In genomic region chr11:65275906-65276305, GRCh38 we compare ENCODE assay signal across 20 cellular contexts. TPM values are rescaled to one million over a fixed set of nuclear protein-coding genes. Genes with fewer than 3 reads are reported as not detected.
DNase-seq lines count a peak whose midpoint lies in the region; ATAC-seq and TF ChIP-seq lines count a peak whose summit lies in the region.
"Had no signal": no experiment of that assay in that cellular context is flagged by ENCODE, and none has a peak within 500 bp of the region (broad histone marks: within the 10 kb centered on the region; RNA-seq: fewer than 3 reads in every experiment).

No MANE protein-coding gene starts in this region.

- no peak for ATAC-seq in SK-N-SH treated with all-trans-retinoic acid at 6 μM for 48 hours
- no peak for ATAC-seq in HG03095 (IDR thresholded peaks at IDR 0.05; ENCODE audit: unreplicated experiment)

- H3K9ac ChIP-seq in SK-N-SH (no peak overlapping the region), mesenchymal stem cell (ENCODE audit: low read length) (peak overlapping the region; percentile 66), subcutaneous abdominal adipose tissue (ENCODE audit: low read length in 5 of 5) (no peak overlapping the region)

- no peaks in the 10 kb centered on the region for H3K79me2 ChIP-seq in SK-N-SH (ENCODE audit: insufficient read depth)

- no peak overlapping the region for H3K14ac ChIP-seq in mesenchymal stem cell (ENCODE audit: low read length in 2 of 2)

- H2BK120ac ChIP-seq in mesenchymal stem cell (ENCODE audit: low read depth, low read length), result no peak overlapping the region

- H4K91ac ChIP-seq in mesenchymal stem cell (ENCODE audit: low read length), result no peak overlapping the region

- POLR2A ChIA-PET in SK-N-SH (lab: Yijun Ruan, JAX), result interaction anchor here (1.2 to 3.2 kb wide), 3 partner anchors 12 to 39 kb away, joined by 4 to 26 read pairs (median 8); partner anchors contain the start of genes CDC42EP2 and POLA2

- TF ChIP-seq RAD21 in SK-N-SH (IDR thresholded peaks at IDR 0.05; ENCODE audit: low read length), result no peak

- H3K4ac ChIP-seq in mesenchymal stem cell (ENCODE audit: low read depth in 1 of 2, low read length in 2 of 2), result no peak overlapping the region

- H2AFZ ChIP-seq in SK-N-SH (ENCODE audit: low read depth) (no peak overlapping the region), mesenchymal stem cell (ENCODE audit: low read depth, low read length) (no peak overlapping the region)

- H3K4me3 ChIP-seq in SK-N-SH (ENCODE audit: low read depth in 2 of 2, low read length in 1 of 2), result no peak overlapping the region
- H3K4me3 ChIP-seq in mesenchymal stem cell (ENCODE audit: insufficient read depth in 1 of 2, low read depth in 1 of 2, low read length in 2 of 2), result peak overlapping the region in 1 of 2 experiments; percentile 49
- no peak overlapping the region for H3K4me3 ChIP-seq in subcutaneous abdominal adipose tissue (ENCODE audit: low read depth in 1 of 5, low read length in 5 of 5)
- H3K4me3 ChIP-seq: gastrocnemius medialis, thyroid gland had no signal

- no peaks in the 10 kb centered on the region for H3K27me3 ChIP-seq in SK-N-SH (ENCODE audit: insufficient read depth)
- H3K27me3 ChIP-seq in mesenchymal stem cell (ENCODE audit: control insufficient read depth in 1 of 2, insufficient read depth in 1 of 2, low read length in 2 of 2), result no peaks in the 10 kb centered on the region
- H3K27me3 ChIP-seq in subcutaneous abdominal adipose tissue (ENCODE audit: control insufficient read depth in 5 of 5, insufficient read depth in 4 of 5, low read length in 5 of 5), result no peaks in the 10 kb centered on the region
- H3K27me3 ChIP-seq: gastrocnemius medialis, neutrophil, thyroid gland had no signal

- TF ChIP-seq EP300 in SK-N-SH (IDR thresholded peaks at IDR 0.05; ENCODE audit: borderline replicate concordance in 1 of 2, low read depth in 1 of 2, low read length in 1 of 2), result no peak

- H3K36me3 ChIP-seq in SK-N-SH (replicated peaks in 1 of 2; ENCODE audit: control insufficient read depth in 1 of 2, insufficient read depth in 2 of 2, low read length in 1 of 2) (peaks cover 3 to 7% of the 10 kb centered on the region in 2 experiments), mesenchymal stem cell (ENCODE audit: control insufficient read depth in 1 of 2, insufficient read depth in 2 of 2, low read depth in 1 of 2, low read length in 2 of 2) (peaks cover 0 to 20% of the 10 kb centered on the region in 2 experiments), subcutaneous abdominal adipose tissue (ENCODE audit: control insufficient read depth in 5 of 5, insufficient read depth in 5 of 5, low read length in 5 of 5) (peaks cover 0 to 10% (median 4%) of the 10 kb centered on the region in 5 donors)

- H3K9me3 ChIP-seq in SK-N-SH, result no peaks in the 10 kb centered on the region
- H3K9me3 ChIP-seq in mesenchymal stem cell (ENCODE audit: control insufficient read depth, low read length), result no peaks in the 10 kb centered on the region
- no peaks in the 10 kb centered on the region for H3K9me3 ChIP-seq in subcutaneous abdominal adipose tissue (ENCODE audit: control insufficient read depth in 5 of 5, low read length in 5 of 5)
- H3K9me3 ChIP-seq: gastrocnemius medialis, neutrophil, thyroid gland had no signal

- H3K4me1 ChIP-seq in SK-N-SH (ENCODE audit: control insufficient read depth in 1 of 2, insufficient read depth in 2 of 2, low read depth in 1 of 2, low read length in 1 of 2) (peaks cover 0 to 42% of the 10 kb centered on the region in 2 experiments; a peak in 3 of 4 replicates), mesenchymal stem cell (ENCODE audit: control insufficient read depth, insufficient read depth, low read depth, low read length) (peaks cover 10% of the 10 kb centered on the region), subcutaneous abdominal adipose tissue (ENCODE audit: control insufficient read depth in 5 of 5, insufficient read depth in 5 of 5, low read length in 5 of 5) (peaks cover 10 to 38% (median 24%) of the 10 kb centered on the region in 5 donors)

- H2AK5ac ChIP-seq in mesenchymal stem cell (ENCODE audit: low read length, severe bottlenecking), result peak overlapping the region; percentile 35

- 0 out of 2 replicates have a peak overlapping the region, but pooled peaks have one; percentile 35 for H3K4me2 ChIP-seq in SK-N-SH
- H3K4me2 ChIP-seq in mesenchymal stem cell (ENCODE audit: low read length, poor library complexity, severe bottlenecking), result peak overlapping the region; percentile 14

- H2BK12ac ChIP-seq in mesenchymal stem cell (ENCODE audit: low read length in 2 of 2), result peak overlapping the region in 1 of 2 experiments; percentile 24

- DNase-seq in SK-N-SH, result no peak
- DNase-seq in caudate nucleus (lab: John Stamatoyannopoulos, UW), result no peak
- no peak for DNase-seq in mesenchymal stem cell
- no peak for DNase-seq in anterior cingulate cortex (lab: John Stamatoyannopoulos, UW)
- DNase-seq in NCI-H2107 (lab: John Stamatoyannopoulos, UW), result no peak
- DNase-seq: 8988T; activated CD4-positive, alpha-beta T cell treated with anti-CD3 and anti-CD28 coated beads, Interleukin-2, amount 50 U/mL, for 48 hours; activated naive CD8-positive, alpha-beta T cell treated with anti-CD3 and anti-CD28 coated beads for 36 hours; activated T-cell treated with anti-CD3 and anti-CD28 coated beads, Interleukin-2, amount 50 U/mL, for 24 hours; cerebellar nuclear complex; DMS79; gastrocnemius medialis; H9; NCI-H2081; thyroid gland had no signal

- peak overlapping the region in 1 of 2 experiments; percentile 59; a peak in 3 of 4 replicates for H3K27ac ChIP-seq in SK-N-SH (ENCODE audit: low read depth in 2 of 2, low read length in 1 of 2)
- H3K27ac ChIP-seq in caudate nucleus (ENCODE audit: low read depth, low read length), result peak overlapping the region; percentile 46
- no peak overlapping the region for H3K27ac ChIP-seq in mesenchymal stem cell (ENCODE audit: low read length, poor library complexity, severe bottlenecking)
- H3K27ac ChIP-seq in subcutaneous abdominal adipose tissue (ENCODE audit: low read depth, low read length), result peak overlapping the region; percentile 73
- H3K27ac ChIP-seq: C4-2B had no signal

- no peak overlapping the region for H4K8ac ChIP-seq in mesenchymal stem cell (ENCODE audit: low read length)

- H4K20me1 ChIP-seq in SK-N-SH (ENCODE audit: insufficient read depth), result no peaks in the 10 kb centered on the region

- WGBS in SK-N-SH (ENCODE audit: low lambda C conversion rate), result 91% methylated on average over 4 of the region's 4 CpGs
- WGBS in mesenchymal stem cell, result 84% methylated on average over 2 of the region's 4 CpGs

- H3K9me2 ChIP-seq in SK-N-SH, result no peaks in the 10 kb centered on the region

- peaks cover 8% of the 10 kb centered on the region for H3K79me1 ChIP-seq in mesenchymal stem cell (replicated peaks; ENCODE audit: low read length, poor library complexity, severe bottlenecking)

- H3K23ac ChIP-seq in mesenchymal stem cell (ENCODE audit: low read length in 2 of 2), result no peak overlapping the region

- peaks cover 69% of the 10 kb centered on the region for H3F3A ChIP-seq in SK-N-SH (replicated peaks; ENCODE audit: insufficient read depth)

- TF ChIP-seq CTCF in SK-N-SH (IDR thresholded peaks at IDR 0.05), result no peak

- no peak overlapping the region for H2BK15ac ChIP-seq in mesenchymal stem cell (ENCODE audit: low read depth, poor library complexity, severe bottlenecking)

- no peak overlapping the region for H2BK5ac ChIP-seq in mesenchymal stem cell (ENCODE audit: low read depth, low read length, poor library complexity, severe bottlenecking)

- H3K18ac ChIP-seq in mesenchymal stem cell (ENCODE audit: low read depth in 1 of 2, low read length in 2 of 2), result no peak overlapping the region

- CTCF ChIA-PET in SK-N-SH (lab: Yijun Ruan, JAX), result interaction anchor here (0.6 to 37.6 kb wide), 11 partner anchors 10 to 349 kb away, joined by 3 to 1118 read pairs (median 6); partner anchors contain the start of genes CDC42EP2, DPF2 and POLA2

TF ChIP-seq in SK-N-SH treated with all-trans-retinoic acid at 6 μM for 48 hours, 23 proteins besides CTCF, POLR2A, EP300 and RAD21:
- no peak for TF ChIP-seq PPARA (CRISPR knock-in tag; IDR thresholded peaks at IDR 0.05; ENCODE audit: borderline replicate concordance)
- no peak for TF ChIP-seq RARB (CRISPR knock-in tag; IDR thresholded peaks at IDR 0.05)

RNA-seq across cellular contexts. Expression of gene POLA2, which starts 14.1 kb away (rescaled TPM):
- polyA plus RNA-seq in SK-N-SH (2012; rRNA removed), result 18.4 and 19.4 TPM in 2 replicates
- polyA plus RNA-seq in SK-N-SH (2012; cell fraction: cytosol; rRNA removed), result 10.1 and 12.1 TPM in 2 replicates
- polyA plus RNA-seq in SK-N-SH (2012; cell fraction: nucleus; rRNA removed), result 26.0 and 41.1 TPM in 2 replicates
- polyA plus RNA-seq in mesenchymal stem cell (2013, experiment 1 of 2), result 2.6 TPM
- polyA plus RNA-seq in mesenchymal stem cell (2013, experiment 2 of 2), result 3.4 TPM

RNA-seq across cellular contexts. Expression of gene CDC42EP2, which starts 38.8 kb away (rescaled TPM):
- polyA plus RNA-seq in SK-N-SH (2012; rRNA removed), result 5.1 and 8.1 TPM in 2 replicates
- polyA plus RNA-seq in SK-N-SH (2012; cell fraction: cytosol; rRNA removed), result 2.5 and 4.1 TPM in 2 replicates
- polyA plus RNA-seq in SK-N-SH (2012; cell fraction: nucleus; rRNA removed), result 5.6 and 7.7 TPM in 2 replicates
- polyA plus RNA-seq in mesenchymal stem cell (2013, experiment 1 of 2), result 22.3 TPM
- polyA plus RNA-seq in mesenchymal stem cell (2013, experiment 2 of 2), result 21.3 TPM

RNA-seq across cellular contexts. Expression of gene DPF2, which starts 57.7 kb away (rescaled TPM):
- 29.6 and 44.9 TPM in 2 replicates for polyA plus RNA-seq in SK-N-SH (2012; rRNA removed)
- 32.6 and 36.7 TPM in 2 replicates for polyA plus RNA-seq in SK-N-SH (2012; cell fraction: cytosol; rRNA removed)
- polyA plus RNA-seq in SK-N-SH (2012; cell fraction: nucleus; rRNA removed), result 71.8 and 81.4 TPM in 2 replicates
- 52.4 TPM for polyA plus RNA-seq in mesenchymal stem cell (2013, experiment 1 of 2)
- polyA plus RNA-seq in mesenchymal stem cell (2013, experiment 2 of 2), result 46.0 TPM
